9 cellular contexts compared by ENCODE assay signal in genomic region chr11:60762851-60763691, GRCh38. TPM values are rescaled to one million over a fixed set of nuclear protein-coding genes. Genes with fewer than 3 reads are reported as not detected.
DNase-seq lines count a peak whose midpoint lies in the region; ATAC-seq, FAIRE-seq and TF ChIP-seq lines count a peak whose summit lies in the region.
"Had no signal": no experiment of that assay in that cellular context is flagged by ENCODE, and none has a peak within 500 bp of the region (broad histone marks: within the 10 kb centered on the region; RNA-seq: fewer than 3 reads in every experiment).

No MANE protein-coding gene starts in this region.

- H3K4me3 ChIP-seq in IMR-90 (ENCODE audit: insufficient read depth, low read depth, low read length) (no peak overlapping the region), bronchial epithelial cell (ENCODE audit: low read depth, low read length) (no peak overlapping the region)

- POLR2A ChIA-PET in IMR-90 (lab: Charles Lee; ENCODE audit: unreplicated experiment) = interaction anchor here (0.6 kb wide), 2 partner anchors 81 to 390 kb away, joined by 3 read pairs; no protein-coding TSS in a partner anchor

- TF ChIP-seq CTCF in IMR-90 (conservative IDR thresholded peaks at IDR 0.05; ENCODE audit: low read depth, low read length) = peak; percentile 11; the same call in 1 of the 2 replicates
- peak; percentile 40 for TF ChIP-seq CTCF in bronchial epithelial cell (IDR thresholded peaks at IDR 0.05; ENCODE audit: insufficient read depth, low read length, severe bottlenecking)

- H3K4me1 ChIP-seq in IMR-90 (ENCODE audit: control insufficient read depth, insufficient read depth, low read length) = no peaks in the 10 kb centered on the region

- H2AK9ac ChIP-seq in IMR-90 (replicated peaks; ENCODE audit: low read depth, low read length, poor library complexity) = peak overlapping the region; percentile 31

- no TSS peak for BruUV-seq in IMR-90 (replicated peaks; lab: Mats Ljungman, UMichigan)

- no peak overlapping the region for H4K91ac ChIP-seq in IMR-90 (ENCODE audit: insufficient read depth, low read depth, low read length)

- no peak overlapping the region for H2BK5ac ChIP-seq in IMR-90 (ENCODE audit: low read depth, low read length, poor library complexity, severe bottlenecking)

- H3K4ac ChIP-seq in IMR-90 (ENCODE audit: low read depth, low read length) = no peak overlapping the region

- H2AK5ac ChIP-seq in IMR-90 (ENCODE audit: low read depth, low read length) = no peak overlapping the region

- 60% methylated on average over 3 of the region's 11 CpGs; no CpG with 5 or more reads in 1 of the 2 experiments for WGBS in IMR-90 (ENCODE audit: extremely low coverage in 2 of 2, insufficient read length in 1 of 2), 2 experiments

- intact Hi-C loops in IMR-90 (cut with micrococcal nuclease) = no loop called here

- H3K27me3 ChIP-seq in IMR-90 (ENCODE audit: control insufficient read depth, insufficient read depth, low read length) (peaks cover 8% of the 10 kb centered on the region), bronchial epithelial cell (ENCODE audit: control insufficient read depth, insufficient read depth, low read length) (no peaks in the 10 kb centered on the region)

- no peak overlapping the region for H2BK15ac ChIP-seq in IMR-90 (ENCODE audit: low read depth, low read length)

- H3K27ac ChIP-seq in IMR-90 (ENCODE audit: insufficient read depth, low read length) (no peak overlapping the region), substantia nigra (ENCODE audit: low read depth, low read length, poor library complexity, severe bottlenecking) (no peak overlapping the region)

- H3K36me3 ChIP-seq in IMR-90 (ENCODE audit: control insufficient read depth, insufficient read depth, low read length) (no peaks in the 10 kb centered on the region), bronchial epithelial cell (ENCODE audit: control insufficient read depth, insufficient read depth, low read length) (no peaks in the 10 kb centered on the region)

- H3K56ac ChIP-seq in IMR-90 (ENCODE audit: extremely low read depth, insufficient read depth, low read length) = no peak overlapping the region

- TF ChIP-seq POLR2A in IMR-90 (IDR thresholded peaks at IDR 0.05; ENCODE audit: low read depth, low read length) = no peak

- no peak overlapping the region for H3K14ac ChIP-seq in IMR-90 (replicated peaks; ENCODE audit: low read depth, low read length)

- H4K8ac ChIP-seq in IMR-90 (ENCODE audit: low read depth in 2 of 2, low read length in 2 of 2) = no peak overlapping the region

- dilution Hi-C loops in IMR-90 (cut with HindIII; ENCODE audit: low sequenced_read_pairs, unreplicated experiment) = no loop called here

- H3K9ac ChIP-seq in IMR-90 (ENCODE audit: low read depth, low read length) = no peak overlapping the region

- no peak overlapping the region for H2BK120ac ChIP-seq in IMR-90 (ENCODE audit: low read depth, low read length)

- H2AFZ ChIP-seq in IMR-90 (replicated peaks; ENCODE audit: low read length, poor library complexity) = no peak overlapping the region

- no peak for FAIRE-seq in bronchial epithelial cell (lab: Jason Lieb, UNC)

- no peaks in the 10 kb centered on the region for H3K9me1 ChIP-seq in IMR-90 (ENCODE audit: insufficient read depth, low read length)

- peak; percentile 64 for ATAC-seq in GM21526 (IDR thresholded peaks at IDR 0.05; ENCODE audit: low FRiP score, unreplicated experiment)
- no peak for ATAC-seq in IMR-90 (ENCODE audit: low read depth)

- no peaks in the 10 kb centered on the region for H3K9me3 ChIP-seq in IMR-90 (ENCODE audit: control insufficient read depth, insufficient read depth, low read length)

- no peak overlapping the region for H3K4me2 ChIP-seq in IMR-90 (ENCODE audit: low read depth, low read length)

- H3K23ac ChIP-seq in IMR-90 (ENCODE audit: low read depth, low read length) = no peak overlapping the region

- CTCF ChIA-PET in IMR-90 (lab: Yijun Ruan, JAX) = interaction anchor here (0.9 to 1.4 kb wide), 3 partner anchors 10 to 18 kb away, joined by 3 to 8 read pairs (median 4); no protein-coding TSS in a partner anchor

- no peaks in the 10 kb centered on the region for H4K20me1 ChIP-seq in IMR-90 (ENCODE audit: insufficient read depth, low read length)

- peak; percentile 73 for DNase-seq in NCI-H2107 treated with DMSO at 0.1 percent for 48 hours (lab: John Stamatoyannopoulos, UW; ENCODE audit: unreplicated experiment)
- no peak for DNase-seq in NCI-H2107 (lab: John Stamatoyannopoulos, UW)
- DNase-seq in IMR-90 = no peak
- DNase-seq in bronchial epithelial cell (ENCODE audit: low read depth) = no peak
- no peak for DNase-seq in substantia nigra (lab: John Stamatoyannopoulos, UW)
- no peak for DNase-seq in stimulated activated CD4-positive, alpha-beta T cell treated with anti-CD3 and anti-CD28 coated beads, Interleukin-12 subunit alpha, Interleukin-12 subunit beta, amount 100 ng/mL, for 4 hours
- DNase-seq in HPDE6-E6E7 (ENCODE audit: extremely low spot score) = no peak

- no peak overlapping the region for H2BK20ac ChIP-seq in IMR-90 (ENCODE audit: low read depth, low read length)

- H3K18ac ChIP-seq in IMR-90 (ENCODE audit: low read depth, low read length) = no peak overlapping the region

- TF ChIP-seq RAD21 in IMR-90 (IDR thresholded peaks at IDR 0.05; ENCODE audit: low read length) = no peak

- H3K79me1 ChIP-seq in IMR-90 (ENCODE audit: low read depth in 1 of 2, low read length in 2 of 2) = no peaks in the 10 kb centered on the region

- no peak overlapping the region for H4K5ac ChIP-seq in IMR-90 (ENCODE audit: low read depth, low read length)

- in situ Hi-C loops in IMR-90 (cut with MboI; ENCODE audit: low sequenced_read_pairs) = no loop called here

TF ChIP-seq in IMR-90, 13 proteins besides CTCF, POLR2A, EP300 and RAD21:
- no peak for TF ChIP-seq RCOR1 (IDR thresholded peaks at IDR 0.05; ENCODE audit: insufficient replicate concordance, low read length)
- no peak for TF ChIP-seq MXI1 (IDR thresholded peaks at IDR 0.05; ENCODE audit: borderline replicate concordance, low read depth, low read length)
- no peak for TF ChIP-seq CHD1 (IDR thresholded peaks at IDR 0.05; ENCODE audit: low read depth, low read length)
- TF ChIP-seq NFE2L2 (IDR thresholded peaks at IDR 0.05; ENCODE audit: low read depth, low read length) = no peak
- TF ChIP-seq, protein P1, sequence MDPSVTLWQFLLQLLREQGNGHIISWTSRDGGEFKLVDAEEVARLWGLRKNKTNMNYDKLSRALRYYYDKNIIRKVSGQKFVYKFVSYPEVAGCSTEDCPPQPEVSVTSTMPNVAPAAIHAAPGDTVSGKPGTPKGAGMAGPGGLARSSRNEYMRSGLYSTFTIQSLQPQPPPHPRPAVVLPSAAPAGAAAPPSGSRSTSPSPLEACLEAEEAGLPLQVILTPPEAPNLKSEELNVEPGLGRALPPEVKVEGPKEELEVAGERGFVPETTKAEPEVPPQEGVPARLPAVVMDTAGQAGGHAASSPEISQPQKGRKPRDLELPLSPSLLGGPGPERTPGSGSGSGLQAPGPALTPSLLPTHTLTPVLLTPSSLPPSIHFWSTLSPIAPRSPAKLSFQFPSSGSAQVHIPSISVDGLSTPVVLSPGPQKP (IDR thresholded peaks at IDR 0.05; ENCODE audit: borderline replicate concordance, low read depth, low read length) = no peak
- no peak for TF ChIP-seq SMC3 (IDR thresholded peaks at IDR 0.05; ENCODE audit: low read depth, low read length)
- no peak for TF ChIP-seq MAZ (IDR thresholded peaks at IDR 0.05; ENCODE audit: borderline replicate concordance, low read depth, low read length)
- TF ChIP-seq CEBPB (IDR thresholded peaks at IDR 0.05; ENCODE audit: low read depth, low read length) = no peak

RNA-seq across cellular contexts. Expression of gene MS4A15, which starts 6.4 kb away (rescaled TPM):
- not detected in 2 replicates for total RNA-seq in IMR-90 (2012; rRNA removed)
- polyA plus RNA-seq in IMR-90 (2012; rRNA removed) = not detected in 2 replicates
- not detected in 2 replicates for polyA plus RNA-seq in IMR-90 (2012; cell fraction: cytosol; rRNA removed)
- not detected in 2 replicates for polyA plus RNA-seq in IMR-90 (2012; cell fraction: nucleus; rRNA removed; ENCODE audit: low replicate concordance)
- not detected in 2 replicates for total RNA-seq in bronchial epithelial cell
- total RNA-seq: CD4-positive, CD25-positive, alpha-beta regulatory T cell had no signal
- polyA plus RNA-seq: CD4-positive, CD25-positive, alpha-beta regulatory T cell had no signal

RNA-seq across cellular contexts. Expression of gene MS4A10, which starts 22.1 kb away (rescaled TPM):
- not detected in 2 replicates for total RNA-seq in IMR-90 (2012; rRNA removed)
- not detected in 2 replicates for polyA plus RNA-seq in IMR-90 (2012; rRNA removed)
- not detected in 2 replicates for polyA plus RNA-seq in IMR-90 (2012; cell fraction: cytosol; rRNA removed)
- not detected in 2 replicates for polyA plus RNA-seq in IMR-90 (2012; cell fraction: nucleus; rRNA removed; ENCODE audit: low replicate concordance)
- total RNA-seq in bronchial epithelial cell = not detected in 2 replicates
- total RNA-seq: CD4-positive, CD25-positive, alpha-beta regulatory T cell had no signal
- polyA plus RNA-seq: CD4-positive, CD25-positive, alpha-beta regulatory T cell had no signal

RNA-seq across cellular contexts. Expression of gene MS4A18, which starts 38.6 kb away (rescaled TPM):
- not detected in 2 replicates for total RNA-seq in IMR-90 (2012; rRNA removed)
- polyA plus RNA-seq in IMR-90 (2012; rRNA removed) = not detected in 2 replicates
- polyA plus RNA-seq in IMR-90 (2012; cell fraction: cytosol; rRNA removed) = not detected in 2 replicates
- not detected in 2 replicates for polyA plus RNA-seq in IMR-90 (2012; cell fraction: nucleus; rRNA removed; ENCODE audit: low replicate concordance)
- not detected in 2 replicates for total RNA-seq in bronchial epithelial cell
- total RNA-seq: CD4-positive, CD25-positive, alpha-beta regulatory T cell had no signal
- polyA plus RNA-seq: CD4-positive, CD25-positive, alpha-beta regulatory T cell had no signal
